1 cellular context compared by ENCODE assay signal in genomic region chr1:25724201-25724600, GRCh38.
TF ChIP-seq lines count a peak whose summit lies in the region.

No MANE protein-coding gene starts in this region.

TF ChIP-seq in H1, 55 proteins besides CTCF, POLR2A, EP300 and RAD21 (continued from another document):
- TF ChIP-seq EZH2 (IDR thresholded peaks at IDR 0.05; ENCODE audit: low read depth, low read length, severe bottlenecking) (no peak), ASH2L (IDR thresholded peaks at IDR 0.05; ENCODE audit: low read length) (no peak), BRCA1 (IDR thresholded peaks at IDR 0.05; ENCODE audit: low read depth, low read length) (no peak), ATF3 (IDR thresholded peaks at IDR 0.05; ENCODE audit: insufficient read depth, low read depth, low read length) (no peak), FOSL1 (IDR thresholded peaks at IDR 0.05; ENCODE audit: insufficient read depth, low read depth, low read length) (no peak), SIX5 (IDR thresholded peaks at IDR 0.05; ENCODE audit: low read depth, low read length) (no peak), RFX5 (IDR thresholded peaks at IDR 0.05; ENCODE audit: borderline replicate concordance, low read depth, low read length) (no peak), CBX5 (IDR thresholded peaks at IDR 0.05; ENCODE audit: low read depth, low read length) (no peak), POU5F1 (IDR thresholded peaks at IDR 0.05; ENCODE audit: low read depth, low read length) (no peak), CHD1 (IDR thresholded peaks at IDR 0.05; ENCODE audit: low read depth, low read length) (no peak), CHD2 (IDR thresholded peaks at IDR 0.05; ENCODE audit: low read length) (no peak), RXRA (IDR thresholded peaks at IDR 0.05; ENCODE audit: insufficient read depth, low read depth, low read length) (no peak), NRF1 (IDR thresholded peaks at IDR 0.05; ENCODE audit: low read depth, low read length) (no peak), PHF8 (conservative IDR thresholded peaks at IDR 0.05; ENCODE audit: low read depth, low read length) (no peak)
